Comparison of ENCODE assay signal across 1 cellular context in the genomic region with DNA sequence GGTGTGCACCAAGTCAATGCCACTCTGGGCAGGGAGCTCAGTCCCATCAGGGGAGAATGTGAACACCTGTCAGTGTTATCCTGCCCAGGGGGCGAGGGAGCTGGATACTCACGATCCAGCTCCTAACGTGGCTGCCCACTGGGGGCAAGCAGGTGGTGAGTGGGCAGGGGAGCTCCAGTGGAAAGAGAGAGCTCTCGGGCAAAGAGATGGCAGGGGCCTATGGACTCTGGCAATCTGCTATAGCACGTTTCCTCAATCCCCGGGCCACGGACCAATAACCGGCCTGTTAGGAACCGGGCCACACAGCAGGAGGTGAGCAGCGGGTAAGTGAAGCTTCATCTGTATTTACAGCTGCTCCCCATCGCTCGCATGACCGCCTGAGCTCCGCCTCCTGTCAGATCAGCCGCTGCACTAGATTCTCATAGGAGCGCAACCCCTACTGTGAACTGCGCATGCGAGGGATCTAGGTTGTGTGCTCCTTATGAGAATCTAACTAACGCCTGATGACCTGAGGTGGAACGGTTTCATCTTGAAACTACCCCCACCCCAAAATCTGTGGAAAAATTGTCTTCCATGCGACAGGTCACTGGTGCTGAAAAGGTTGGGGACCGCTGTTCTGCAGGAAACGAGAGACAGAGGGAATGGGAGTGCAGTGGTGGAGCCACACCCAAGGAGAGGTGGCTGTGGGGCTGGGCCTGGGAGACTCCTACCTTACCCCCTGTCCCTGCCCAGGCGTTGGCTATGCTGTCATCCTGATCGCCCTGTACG.
TF ChIP-seq lines count a peak whose summit lies in the region.

No MANE protein-coding gene starts in this region.

TF ChIP-seq in WTC11, 78 proteins besides CTCF, POLR2A, EP300 and RAD21:
- no peak for TF ChIP-seq ZNF281 (CRISPR knock-in tag; IDR thresholded peaks at IDR 0.05)
- TF ChIP-seq FOXP4 (CRISPR knock-in tag; IDR thresholded peaks at IDR 0.05), result no peak
- no peak for TF ChIP-seq IRF1 (CRISPR knock-in tag; IDR thresholded peaks at IDR 0.05)
- TF ChIP-seq NR2C2 (CRISPR knock-in tag; IDR thresholded peaks at IDR 0.05), result no peak
- TF ChIP-seq ERG (CRISPR knock-in tag; IDR thresholded peaks at IDR 0.05), result no peak
- no peak for TF ChIP-seq ELF4 (CRISPR knock-in tag; IDR thresholded peaks at IDR 0.05; ENCODE audit: low read depth)
